8 cellular contexts compared by ENCODE assay signal in genomic region chr7:2527505-2528464, GRCh38. TPM values are rescaled to one million over a fixed set of nuclear protein-coding genes. Genes with fewer than 3 reads are reported as not detected.
A peak's percentile ranks its signal among the peaks of the same experiment; 100 is the strongest.
DNase-seq lines count a peak whose midpoint lies in the region; ATAC-seq lines count a peak whose summit lies in the region.

No MANE protein-coding gene starts in this region.

- H3K36me3 ChIP-seq in CD4-positive, CD25-positive, alpha-beta regulatory T cell (ENCODE audit: control insufficient read depth, insufficient read depth, low read length) = peaks cover 39% of the 10 kb centered on the region

- ATAC-seq in CD4-positive, CD25-positive, alpha-beta regulatory T cell (ENCODE audit: low read depth in 2 of 2) = peak; percentile 29 to 33
- peak; percentile 14 for ATAC-seq in stimulated activated effector memory CD8-positive, alpha-beta T cell treated with anti-CD3 and anti-CD28 coated beads, Interleukin-12 subunit alpha, Interleukin-12 subunit beta, amount 100 ng/mL, for 72 hours
- ATAC-seq in GM19035 (IDR thresholded peaks at IDR 0.05; ENCODE audit: unreplicated experiment) = no peak

- peaks cover 10 to 74% (median 32%) of the 10 kb centered on the region in 4 donors for H3K4me1 Mint-ChIP-seq in CD4-positive, CD25-positive, alpha-beta regulatory T cell
- peaks cover 77% of the 10 kb centered on the region for H3K4me1 Mint-ChIP-seq in activated CD4-positive, alpha-beta memory T cell treated with anti-CD3 and anti-CD28 coated beads, Interleukin-2, amount 10 ng/mL, durations not matched to agents 7 days and 5 days
- H3K4me1 Mint-ChIP-seq in stimulated activated effector memory CD8-positive, alpha-beta T cell treated with anti-CD3 and anti-CD28 coated beads, Interleukin-12 subunit alpha, Interleukin-12 subunit beta, amount 100 ng/mL, for 72 hours = peaks cover 65% of the 10 kb centered on the region

- peak; percentile 61 to 87 (median 70) for DNase-seq in CD4-positive, CD25-positive, alpha-beta regulatory T cell
- peak; percentile 94 for DNase-seq in M059J (ENCODE audit: low read depth)
- peak; percentile 72 for DNase-seq in activated CD4-positive, alpha-beta memory T cell treated with anti-CD3 and anti-CD28 coated beads, Interleukin-2, amount 10 ng/mL, durations not matched to agents 7 days and 5 days
- peak; percentile 44 for DNase-seq in fibroblast of peridontal ligament (ENCODE audit: extremely low read depth)
- no peak for DNase-seq in stimulated activated effector memory CD8-positive, alpha-beta T cell treated with anti-CD3 and anti-CD28 coated beads, Interleukin-12 subunit alpha, Interleukin-12 subunit beta, amount 100 ng/mL, for 72 hours (ENCODE audit: low spot score in 2 of 2)
- no peak for DNase-seq in superior temporal gyrus (ENCODE audit: extremely low spot score)
- no peak for DNase-seq in cerebellum (ENCODE audit: low spot score)

- H3K4me3 Mint-ChIP-seq in CD4-positive, CD25-positive, alpha-beta regulatory T cell = peak overlapping the region; percentile 78 to 95 (median 92)
- peak overlapping the region; percentile 45 for H3K4me3 Mint-ChIP-seq in activated CD4-positive, alpha-beta memory T cell treated with anti-CD3 and anti-CD28 coated beads, Interleukin-2, amount 10 ng/mL, durations not matched to agents 7 days and 5 days
- peak overlapping the region; percentile 75 for H3K4me3 Mint-ChIP-seq in stimulated activated effector memory CD8-positive, alpha-beta T cell treated with anti-CD3 and anti-CD28 coated beads, Interleukin-12 subunit alpha, Interleukin-12 subunit beta, amount 100 ng/mL, for 72 hours

- peaks cover 12% of the 10 kb centered on the region for H3K36me3 Mint-ChIP-seq in CD4-positive, CD25-positive, alpha-beta regulatory T cell
- peaks cover 37% of the 10 kb centered on the region for H3K36me3 Mint-ChIP-seq in activated CD4-positive, alpha-beta memory T cell treated with anti-CD3 and anti-CD28 coated beads, Interleukin-2, amount 10 ng/mL, durations not matched to agents 7 days and 5 days (ENCODE audit: low read depth)
- H3K36me3 Mint-ChIP-seq in stimulated activated effector memory CD8-positive, alpha-beta T cell treated with anti-CD3 and anti-CD28 coated beads, Interleukin-12 subunit alpha, Interleukin-12 subunit beta, amount 100 ng/mL, for 72 hours = peaks cover 90% of the 10 kb centered on the region

- no peaks in the 10 kb centered on the region for H3K9me3 Mint-ChIP-seq in CD4-positive, CD25-positive, alpha-beta regulatory T cell
- peaks cover 3% of the 10 kb centered on the region for H3K9me3 Mint-ChIP-seq in activated CD4-positive, alpha-beta memory T cell treated with anti-CD3 and anti-CD28 coated beads, Interleukin-2, amount 10 ng/mL, durations not matched to agents 7 days and 5 days
- H3K9me3 Mint-ChIP-seq in stimulated activated effector memory CD8-positive, alpha-beta T cell treated with anti-CD3 and anti-CD28 coated beads, Interleukin-12 subunit alpha, Interleukin-12 subunit beta, amount 100 ng/mL, for 72 hours = no peaks in the 10 kb centered on the region

- peaks cover 84% of the 10 kb centered on the region for H3K4me1 ChIP-seq in CD4-positive, CD25-positive, alpha-beta regulatory T cell (ENCODE audit: control insufficient read depth, insufficient read depth, low read length, poor library complexity, severe bottlenecking)

- H3K27me3 ChIP-seq in CD4-positive, CD25-positive, alpha-beta regulatory T cell (ENCODE audit: control insufficient read depth, insufficient read depth, low read length) = no peaks in the 10 kb centered on the region

- H3K27ac ChIP-seq in CD4-positive, CD25-positive, alpha-beta regulatory T cell (ENCODE audit: insufficient read depth, low read length, poor library complexity, severe bottlenecking) = peak overlapping the region; percentile 90

- peaks cover 4% of the 10 kb centered on the region for H3K27me3 Mint-ChIP-seq in CD4-positive, CD25-positive, alpha-beta regulatory T cell
- H3K27me3 Mint-ChIP-seq in activated CD4-positive, alpha-beta memory T cell treated with anti-CD3 and anti-CD28 coated beads, Interleukin-2, amount 10 ng/mL, durations not matched to agents 7 days and 5 days = no peaks in the 10 kb centered on the region

- POLR2A ChIA-PET in activated CD4-positive, alpha-beta memory T cell treated with anti-CD3 and anti-CD28 coated beads, Interleukin-2, amount 10 ng/mL, durations not matched to agents 7 days and 5 days (lab: Charles Lee) = interaction anchor here (0.6 to 6.0 kb wide), 9 partner anchors 10 to 48 kb away, joined by 3 to 61 read pairs (median 4); partner anchors contain the start of genes BRAT1 and IQCE

- peak overlapping the region; percentile 74 to 83 (median 80) for H3K27ac Mint-ChIP-seq in CD4-positive, CD25-positive, alpha-beta regulatory T cell
- H3K27ac Mint-ChIP-seq in activated CD4-positive, alpha-beta memory T cell treated with anti-CD3 and anti-CD28 coated beads, Interleukin-2, amount 10 ng/mL, durations not matched to agents 7 days and 5 days = peak overlapping the region; percentile 96
- H3K27ac Mint-ChIP-seq in stimulated activated effector memory CD8-positive, alpha-beta T cell treated with anti-CD3 and anti-CD28 coated beads, Interleukin-12 subunit alpha, Interleukin-12 subunit beta, amount 100 ng/mL, for 72 hours = peak overlapping the region; percentile 48

- peak overlapping the region; percentile 8 for H3K4me3 ChIP-seq in CD4-positive, CD25-positive, alpha-beta regulatory T cell (ENCODE audit: low read depth, low read length)

- H3K9me3 ChIP-seq in CD4-positive, CD25-positive, alpha-beta regulatory T cell (ENCODE audit: control insufficient read depth in 2 of 2, low read length in 2 of 2) = no peaks in the 10 kb centered on the region

- CTCF ChIA-PET in activated CD4-positive, alpha-beta memory T cell treated with anti-CD3 and anti-CD28 coated beads, Interleukin-2, amount 10 ng/mL, durations not matched to agents 7 days and 5 days (lab: Charles Lee) = no interaction called here

RNA-seq across cellular contexts. Expression of gene LFNG, which starts 8.2 kb away (rescaled TPM):
- 215 TPM for total RNA-seq in CD4-positive, CD25-positive, alpha-beta regulatory T cell
- 1 to 10 TPM; 2.1 to 7.3 (median 2.8) TPM for polyA plus RNA-seq in CD4-positive, CD25-positive, alpha-beta regulatory T cell
- 4.9 and 11.9 TPM in 2 replicates for total RNA-seq in M059J (2014; rRNA removed; shearing (Covaris generic))
- total RNA-seq in activated CD4-positive, alpha-beta memory T cell treated with anti-CD3 and anti-CD28 coated beads, Interleukin-2, amount 10 ng/mL, durations not matched to agents 7 days and 5 days = 100 to 1,000 TPM; 105 to 109 TPM
- total RNA-seq in cerebellum = 31.3 TPM

RNA-seq across cellular contexts. Expression of gene BRAT1, which starts 27.5 kb away (rescaled TPM):
- 24.6 TPM for total RNA-seq in CD4-positive, CD25-positive, alpha-beta regulatory T cell
- polyA plus RNA-seq in CD4-positive, CD25-positive, alpha-beta regulatory T cell = 10 to 100 TPM; 21.4 to 36.6 (median 32.1) TPM
- 18.8 and 39.0 TPM in 2 replicates for total RNA-seq in M059J (2014; rRNA removed; shearing (Covaris generic))
- 10 to 100 TPM; 31.1 to 32.9 TPM for total RNA-seq in activated CD4-positive, alpha-beta memory T cell treated with anti-CD3 and anti-CD28 coated beads, Interleukin-2, amount 10 ng/mL, durations not matched to agents 7 days and 5 days
- total RNA-seq in cerebellum = 17.4 TPM

RNA-seq across cellular contexts. Expression of gene IQCE, which starts 31.0 kb away (rescaled TPM):
- 6.6 TPM for total RNA-seq in CD4-positive, CD25-positive, alpha-beta regulatory T cell
- 1 to 10 TPM in 1 of 4 donors, under 1 TPM in 3; 0.69 to 1.5 (median 0.91) TPM for polyA plus RNA-seq in CD4-positive, CD25-positive, alpha-beta regulatory T cell
- total RNA-seq in M059J (2014; rRNA removed; shearing (Covaris generic)) = 7.9 and 11.2 TPM in 2 replicates
- total RNA-seq in activated CD4-positive, alpha-beta memory T cell treated with anti-CD3 and anti-CD28 coated beads, Interleukin-2, amount 10 ng/mL, durations not matched to agents 7 days and 5 days = 10 to 100 TPM; 12.7 to 14.0 TPM
- 18.9 TPM for total RNA-seq in cerebellum

RNA-seq across cellular contexts. Expression of gene GRIFIN, which starts 51.6 kb away (rescaled TPM):
- total RNA-seq in CD4-positive, CD25-positive, alpha-beta regulatory T cell = not detected
- not detected for polyA plus RNA-seq in CD4-positive, CD25-positive, alpha-beta regulatory T cell
- total RNA-seq in M059J (2014; rRNA removed; shearing (Covaris generic)) = not detected in 2 replicates
- not detected for total RNA-seq in activated CD4-positive, alpha-beta memory T cell treated with anti-CD3 and anti-CD28 coated beads, Interleukin-2, amount 10 ng/mL, durations not matched to agents 7 days and 5 days
- not detected for total RNA-seq in cerebellum

Comparison
In these comparisons a context has a peak if more than half of its experiments do, and no peak if none do; other contexts are left out.
1. DNase-seq: peak in CD4-positive, CD25-positive, alpha-beta regulatory T cell (3 of 3), M059J (single experiment), activated CD4-positive, alpha-beta memory T cell treated with anti-CD3 and anti-CD28 coated beads, Interleukin-2, amount 10 ng/mL, durations not matched to agents 7 days and 5 days (single experiment) and fibroblast of peridontal ligament (single experiment); none in stimulated activated effector memory CD8-positive, alpha-beta T cell treated with anti-CD3 and anti-CD28 coated beads, Interleukin-12 subunit alpha, Interleukin-12 subunit beta, amount 100 ng/mL, for 72 hours (0 of 2), superior temporal gyrus (single experiment) and cerebellum (single experiment).
2. Peak in every context shown above with its lines, with median percentiles within 50 percentile points of each other: H3K27ac Mint-ChIP-seq and H3K4me3 Mint-ChIP-seq.